32 cellular contexts compared by ENCODE assay signal in genomic region chrX:49256268-49256995, GRCh38. TPM values are rescaled to one million over a fixed set of nuclear protein-coding genes. Genes with fewer than 3 reads are reported as not detected.
"Had no signal": no experiment of that assay in that cellular context is flagged by ENCODE, and none has a peak within 500 bp of the region (broad histone marks: within the 10 kb centered on the region; RNA-seq: fewer than 3 reads in every experiment).

No MANE protein-coding gene starts in this region.

- H3K4me1 Mint-ChIP-seq: neural progenitor cell had no signal

- H3K27ac Mint-ChIP-seq: activated CD4-positive, alpha-beta memory T cell treated with anti-CD3 and anti-CD28 coated beads, Interleukin-2, amount 10 ng/mL, durations not matched to agents 7 days and 5 days; activated T-helper 17 cell treated with anti-CD3 and anti-CD28 coated beads, Interleukin-2, amount 50 U/mL, for 72 hours; immature natural killer cell; neural progenitor cell; stimulated activated naive B cell treated with anti-CD40 and anti-IgM and Interleukin-4, amounts not matched to agents 10 μg/mL and 1 μg/mL and 100 μg/mL, for 72 hours; type B pancreatic cell had no signal

- H3K4me1 ChIP-seq: ascending aorta, esophagus muscularis mucosa, left lung, neural progenitor cell, sigmoid colon, testis, vagina had no signal

- ATAC-seq: activated T-helper 17 cell treated with anti-CD3 and anti-CD28 coated beads, Interleukin-2, amount 50 U/mL, for 72 hours; effector memory CD8-positive, alpha-beta T cell; left lung had no signal

- H2AFZ ChIP-seq: hepatocyte, neural progenitor cell had no signal

- H3K79me2 ChIP-seq: hepatocyte had no signal

- H3K4me3 ChIP-seq: ascending aorta, esophagus muscularis mucosa, hepatocyte, left lung, lung, neural progenitor cell, sigmoid colon, smooth muscle cell, testis, vagina had no signal

- H3K4me2 ChIP-seq: hepatocyte, neural progenitor cell, smooth muscle cell had no signal

- H3K36me3 ChIP-seq: ascending aorta, brain microvascular endothelial cell, esophagus muscularis mucosa, left lung, neural progenitor cell, sigmoid colon, vagina had no signal

- H3K27me3 Mint-ChIP-seq: activated CD4-positive, alpha-beta memory T cell treated with anti-CD3 and anti-CD28 coated beads, Interleukin-2, amount 10 ng/mL, durations not matched to agents 7 days and 5 days; activated T-helper 17 cell treated with anti-CD3 and anti-CD28 coated beads, Interleukin-2, amount 50 U/mL, for 72 hours; effector memory CD8-positive, alpha-beta T cell; naive thymus-derived CD8-positive, alpha-beta T cell; type B pancreatic cell had no signal

- DNase-seq: activated CD4-positive, alpha-beta memory T cell treated with anti-CD3 and anti-CD28 coated beads, Interleukin-2, amount 10 ng/mL, durations not matched to agents 7 days and 5 days; activated CD4-positive, alpha-beta T cell treated with anti-CD3 and anti-CD28 coated beads for 48 hours; activated CD8-positive, alpha-beta memory T cell treated with anti-CD3 and anti-CD28 coated beads, Interleukin-2, amount 50 U/mL, for 4 hours; activated T-cell treated with anti-CD3 and anti-CD28 coated beads, Interleukin-2, amount 50 U/mL, for 24 hours; brain microvascular endothelial cell; caudate nucleus; effector memory CD8-positive, alpha-beta T cell; glutamatergic neuron; immature natural killer cell; kidney glomerular epithelial cell; left lung; naive thymus-derived CD8-positive, alpha-beta T cell; sigmoid colon; stimulated activated CD4-positive, alpha-beta T cell treated with anti-CD3 and anti-CD28 coated beads, Interleukin-15, amount 100 ng/mL, for 24 hours; stimulated activated naive B cell treated with anti-CD40 and anti-IgM and Interleukin-4, amounts not matched to agents 10 μg/mL and 1 μg/mL and 100 μg/mL, for 72 hours; testis had no signal

- H3K9ac ChIP-seq: neural progenitor cell had no signal

- H3K27ac ChIP-seq: ascending aorta, brain microvascular endothelial cell, esophagus muscularis mucosa, hepatocyte, left lung, neural progenitor cell, sigmoid colon, testis, vagina had no signal

- H3K9me3 Mint-ChIP-seq: activated CD4-positive, alpha-beta memory T cell treated with anti-CD3 and anti-CD28 coated beads, Interleukin-2, amount 10 ng/mL, durations not matched to agents 7 days and 5 days; activated T-cell treated with anti-CD3 and anti-CD28 coated beads, Interleukin-2, amount 50 U/mL, for 24 hours; activated T-helper 17 cell treated with anti-CD3 and anti-CD28 coated beads, Interleukin-2, amount 50 U/mL, for 72 hours; effector memory CD8-positive, alpha-beta T cell; immature natural killer cell; naive thymus-derived CD8-positive, alpha-beta T cell; stimulated activated naive B cell treated with anti-CD40 and anti-IgM and Interleukin-4, amounts not matched to agents 10 μg/mL and 1 μg/mL and 100 μg/mL, for 72 hours; type B pancreatic cell had no signal

- FAIRE-seq: frontal cortex had no signal

- H3K27me3 ChIP-seq: ascending aorta, brain microvascular endothelial cell, esophagus muscularis mucosa, hepatocyte, left lung, neural progenitor cell, testis, vagina had no signal

- H3K9me3 ChIP-seq: ascending aorta, esophagus muscularis mucosa, left lung, sigmoid colon, testis, vagina had no signal

- H3K4me3 Mint-ChIP-seq: activated CD4-positive, alpha-beta memory T cell treated with anti-CD3 and anti-CD28 coated beads, Interleukin-2, amount 10 ng/mL, durations not matched to agents 7 days and 5 days; activated T-cell treated with anti-CD3 and anti-CD28 coated beads, Interleukin-2, amount 50 U/mL, for 24 hours; immature natural killer cell; neural progenitor cell; type B pancreatic cell had no signal

- H3K36me3 Mint-ChIP-seq: immature natural killer cell, type B pancreatic cell had no signal

RNA-seq across cellular contexts. Expression of gene FOXP3, which starts 8.1 kb away (rescaled TPM):
- total RNA-seq: ascending aorta, dermis microvascular lymphatic vessel endothelial cell, esophagus muscularis mucosa, frontal cortex, omental fat pad, sigmoid colon, smooth muscle cell had no signal
- polyA plus RNA-seq: hepatocyte, smooth muscle cell had no signal

RNA-seq across cellular contexts. Expression of gene CACNA1F, which starts 23.3 kb away (rescaled TPM):
- total RNA-seq: ascending aorta, smooth muscle cell had no signal

RNA-seq across cellular contexts. Expression of gene GAGE10, which starts 47.0 kb away (rescaled TPM):
- total RNA-seq: activated CD4-positive, alpha-beta memory T cell treated with anti-CD3 and anti-CD28 coated beads, Interleukin-2, amount 10 ng/mL, durations not matched to agents 7 days and 5 days; activated T-helper 17 cell treated with anti-CD3 and anti-CD28 coated beads, Interleukin-2, amount 50 U/mL, for 72 hours; ascending aorta; dermis microvascular lymphatic vessel endothelial cell; frontal cortex; hepatocyte; left lung; lung; omental fat pad; posterior vena cava; renal cortical epithelial cell; sigmoid colon; smooth muscle cell; T-helper 2 cell treated with Interferon-gamma antibody and Interleukin-4, amounts not matched to agents 100 ng/mL and 5 ng/mL, for 36 hours; testis; vagina had no signal
- polyA plus RNA-seq: adipose tissue; hepatocyte; immature natural killer cell; lung; naive thymus-derived CD8-positive, alpha-beta T cell; sigmoid colon; smooth muscle cell had no signal
